In the genomic region with DNA sequence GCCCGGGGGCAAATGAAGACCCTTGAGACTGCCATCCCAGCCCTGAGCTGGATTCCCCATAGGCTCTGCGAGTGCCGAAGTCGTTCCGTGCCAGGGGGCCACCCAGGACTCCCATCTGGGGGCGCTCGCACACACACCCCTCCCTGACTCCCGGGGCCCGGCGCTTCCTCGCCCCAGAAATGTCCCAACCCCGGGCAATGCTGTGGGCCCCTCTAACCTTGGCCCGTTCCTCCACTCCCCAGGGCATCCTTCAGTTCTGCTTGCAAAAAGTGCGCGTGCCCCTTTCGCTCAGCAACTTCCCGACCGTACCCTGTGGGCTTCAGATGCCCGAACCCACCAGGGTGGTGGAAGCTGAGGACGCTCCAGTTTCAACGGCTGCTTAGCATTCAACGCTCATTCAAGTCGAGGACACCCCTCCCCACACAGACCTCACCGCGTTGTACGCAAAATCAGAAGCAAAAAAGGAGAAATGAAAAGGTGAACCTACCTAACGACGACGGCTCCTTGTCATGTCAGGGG, we compare ENCODE assay signal across 8 cellular contexts. TPM values are rescaled to one million over a fixed set of nuclear protein-coding genes. Genes with fewer than 3 reads are reported as not detected.
DNase-seq lines count a peak whose midpoint lies in the region; ATAC-seq and TF ChIP-seq lines count a peak whose summit lies in the region.

No MANE protein-coding gene starts in this region.

- peak overlapping the region; percentile 97 for H3K4me2 ChIP-seq in PC-3 (ENCODE audit: low read length)

- H3K4me1 ChIP-seq in CD4-positive, CD25-positive, alpha-beta regulatory T cell (ENCODE audit: control insufficient read depth, insufficient read depth, low read length, poor library complexity, severe bottlenecking): peaks cover 96% of the 10 kb centered on the region
- H3K4me1 ChIP-seq in PC-3 (ENCODE audit: insufficient read depth, low read length) (peaks cover 32% of the 10 kb centered on the region), suprapubic skin (peaks cover 37% of the 10 kb centered on the region)

- peak overlapping the region; percentile 92 to 98 (median 94) for H3K4me3 Mint-ChIP-seq in CD4-positive, CD25-positive, alpha-beta regulatory T cell

- intact Hi-C loops in PC-3 (cut with micrococcal nuclease) (no loop called here), lower leg skin (cut with DNase I; ENCODE audit: low total_unique reads) (no loop called here)

- DNase-seq in CD4-positive, CD25-positive, alpha-beta regulatory T cell: no peak
- DNase-seq in PC-3: no peak
- DNase-seq in cardiac fibroblast (ENCODE audit: low read depth in 2 of 2): peak; percentile 11 to 37
- no peak for DNase-seq in lower leg skin (ENCODE audit: low spot score in 2 of 2)
- DNase-seq in suprapubic skin (ENCODE audit: low spot score in 2 of 2): peak in 1 of 2 donors; percentile 67
- no peak for DNase-seq in Ammon's horn (ENCODE audit: low spot score)

- H3K4me3 ChIP-seq in CD4-positive, CD25-positive, alpha-beta regulatory T cell (ENCODE audit: low read depth, low read length): peak overlapping the region; percentile 74
- H3K4me3 ChIP-seq in PC-3 (ENCODE audit: low read length): peak overlapping the region; percentile 72
- H3K4me3 ChIP-seq in cardiac fibroblast (replicated peaks in 1 of 2; ENCODE audit: low read depth in 2 of 2, low read length in 2 of 2): peak overlapping the region; percentile 46 to 79
- peak overlapping the region; percentile 37 for H3K4me3 ChIP-seq in lower leg skin (ENCODE audit: low read depth, poor library complexity, severe bottlenecking)
- H3K4me3 ChIP-seq in suprapubic skin: peak overlapping the region; percentile 63

- H3K36me3 Mint-ChIP-seq in CD4-positive, CD25-positive, alpha-beta regulatory T cell: peaks cover 71% of the 10 kb centered on the region

- no peaks in the 10 kb centered on the region for H3K9me3 ChIP-seq in CD4-positive, CD25-positive, alpha-beta regulatory T cell (ENCODE audit: control insufficient read depth in 2 of 2, low read length in 2 of 2)
- H3K9me3 ChIP-seq in PC-3 (ENCODE audit: low read length) (no peaks in the 10 kb centered on the region), suprapubic skin (no peaks in the 10 kb centered on the region)

- no peak for TF ChIP-seq EP300 in suprapubic skin (IDR thresholded peaks at IDR 0.05)

- H3K9ac ChIP-seq in PC-3 (ENCODE audit: low read length): no peak overlapping the region

- no peaks in the 10 kb centered on the region for H3K27me3 Mint-ChIP-seq in CD4-positive, CD25-positive, alpha-beta regulatory T cell

- H3K4me1 Mint-ChIP-seq in CD4-positive, CD25-positive, alpha-beta regulatory T cell: peaks cover 29 to 98% (median 91%) of the 10 kb centered on the region in 4 donors

- no peaks in the 10 kb centered on the region for H4K20me1 ChIP-seq in PC-3 (ENCODE audit: low read length)

- TF ChIP-seq POLR2A in lower leg skin (IDR thresholded peaks at IDR 0.05) (no peak), suprapubic skin (IDR thresholded peaks at IDR 0.05) (no peak)

- H3K27me3 ChIP-seq in CD4-positive, CD25-positive, alpha-beta regulatory T cell (ENCODE audit: control insufficient read depth, insufficient read depth, low read length): no peaks in the 10 kb centered on the region
- H3K27me3 ChIP-seq in PC-3 (ENCODE audit: low read length): peaks cover 12% of the 10 kb centered on the region; the same call in 1 of the 2 replicates
- peaks cover 6% of the 10 kb centered on the region for H3K27me3 ChIP-seq in suprapubic skin

- no TSS peak for BruUV-seq in PC-3 (replicated peaks; lab: Mats Ljungman, UMichigan)

- CTCF ChIA-PET in PC-3 (lab: Charles Lee): no interaction called here

- no peaks in the 10 kb centered on the region for H3K79me2 ChIP-seq in PC-3 (ENCODE audit: low read length)

- no peaks in the 10 kb centered on the region for H3K9me2 ChIP-seq in PC-3 (replicated peaks; ENCODE audit: low read length)

- peak overlapping the region; percentile 84 for H2AFZ ChIP-seq in PC-3 (ENCODE audit: low read length)

- no peaks in the 10 kb centered on the region for H3F3A ChIP-seq in PC-3 (ENCODE audit: low read length, unreplicated experiment)

- peak overlapping the region; percentile 78 to 99 (median 96) for H3K27ac Mint-ChIP-seq in CD4-positive, CD25-positive, alpha-beta regulatory T cell

- peak overlapping the region; percentile 74 for H3K27ac ChIP-seq in CD4-positive, CD25-positive, alpha-beta regulatory T cell (ENCODE audit: insufficient read depth, low read length, poor library complexity, severe bottlenecking)
- H3K27ac ChIP-seq in PC-3 (ENCODE audit: low read length): no peak overlapping the region
- H3K27ac ChIP-seq in suprapubic skin: peak overlapping the region; percentile 67

- TF ChIP-seq CTCF in PC-3 (conservative IDR thresholded peaks at IDR 0.05; ENCODE audit: low read depth, low read length) (0 out of 2 replicates have a peak, but pooled peaks have one; percentile 26), cardiac fibroblast (IDR thresholded peaks at IDR 0.05; ENCODE audit: low read depth, low read length) (no peak), lower leg skin (IDR thresholded peaks at IDR 0.05) (no peak), suprapubic skin (IDR thresholded peaks at IDR 0.05) (no peak)

- POLR2A ChIA-PET in PC-3 (lab: Charles Lee; ENCODE audit: unreplicated experiment): interaction anchor here (0.6 kb wide), 1 partner anchor 1249 kb away, joined by 12 read pairs; no protein-coding TSS in a partner anchor

- H3K9me3 Mint-ChIP-seq in CD4-positive, CD25-positive, alpha-beta regulatory T cell: peaks cover 0 to 1% (median 0%) of the 10 kb centered on the region in 7 donors

- 2 to 3% methylated on average over 26 to 27 of the region's 29 CpGs for WGBS in lower leg skin, 2 donors
- WGBS in suprapubic skin: 2% methylated on average over 25 of the region's 29 CpGs

- peaks cover 51% of the 10 kb centered on the region for H3K36me3 ChIP-seq in CD4-positive, CD25-positive, alpha-beta regulatory T cell (ENCODE audit: control insufficient read depth, insufficient read depth, low read length)
- H3K36me3 ChIP-seq in PC-3 (ENCODE audit: low read depth, low read length) (no peaks in the 10 kb centered on the region), suprapubic skin (no peaks in the 10 kb centered on the region)

- peak; percentile 4 to 21 for ATAC-seq in CD4-positive, CD25-positive, alpha-beta regulatory T cell (ENCODE audit: low read depth in 2 of 2)
- ATAC-seq in GM21528 (IDR thresholded peaks at IDR 0.05; ENCODE audit: low FRiP score, unreplicated experiment): peak; percentile 51
- ATAC-seq in PC-3: no peak
- ATAC-seq in GM21447 (IDR thresholded peaks at IDR 0.05; ENCODE audit: unreplicated experiment): no peak

RNA-seq across cellular contexts. Expression of a gene that starts 25.4 kb away (rescaled TPM):
- 364 TPM for total RNA-seq in CD4-positive, CD25-positive, alpha-beta regulatory T cell
- polyA plus RNA-seq in CD4-positive, CD25-positive, alpha-beta regulatory T cell: 100 to 1,000 TPM; 320 to 435 (median 407) TPM
- 0.44 and 0.52 TPM in 2 replicates for total RNA-seq in PC-3 (2014; rRNA removed)
- total RNA-seq in lower leg skin: 10 to 100 TPM in 2 of 4 donors, 1 to 10 TPM in 2; 5.2 to 21.3 (median 8.6) TPM
- total RNA-seq in suprapubic skin: 10 to 100 TPM in 3 of 4 donors, 1 to 10 TPM in 1; 3.8 to 12.8 (median 11.4) TPM

Comparison
In these comparisons a context has a peak if more than half of its experiments do, and no peak if none do; other contexts are left out.
1. ATAC-seq: peak in CD4-positive, CD25-positive, alpha-beta regulatory T cell (2 of 2) and GM21528 (single experiment); none in PC-3 (single experiment) and GM21447 (single experiment).
2. DNase-seq: peak in cardiac fibroblast (2 of 2); none in CD4-positive, CD25-positive, alpha-beta regulatory T cell (0 of 3), PC-3 (single experiment), lower leg skin (0 of 2) and Ammon's horn (single experiment).
3. RNA of a gene that starts 25.4 kb away (total RNA-seq): 364 TPM in CD4-positive, CD25-positive, alpha-beta regulatory T cell (single experiment); 3.8 to 12.8 TPM in suprapubic skin, 5.2 to 21.3 TPM in lower leg skin and 0.44 to 0.52 TPM in PC-3; every median in the first group is over 10 times any median in the second.
4. Peak in every context shown above with its lines, with median percentiles within 50 percentile points of each other: H3K4me3 ChIP-seq.